10 cellular contexts compared by ENCODE assay signal in genomic region chr3:107238787-107239186, GRCh38.
"Had no signal": no experiment of that assay in that cellular context is flagged by ENCODE, and none has a peak within 500 bp of the region (broad histone marks: within the 10 kb centered on the region; RNA-seq: fewer than 3 reads in every experiment).

No MANE protein-coding gene starts in this region.

- DNase-seq: activated CD4-positive, alpha-beta T cell treated with anti-CD3 and anti-CD28 coated beads, Interleukin-2, amount 10 ng/mL, durations not matched to agents 7 days and 5 days; activated naive CD8-positive, alpha-beta T cell treated with anti-CD3 and anti-CD28 coated beads, Interleukin-2, amount 10 ng/mL, durations not matched to agents 7 days and 5 days; aorta; kidney; left ventricle myocardium inferior; right lobe of liver; stomach; tibial artery; uterus had no signal

- H3K27ac ChIP-seq: right lobe of liver, stomach, tibial artery had no signal

- H3K36me3 ChIP-seq: left ventricle myocardium inferior, right lobe of liver, stomach, tibial artery, uterus had no signal

- H3K4me3 ChIP-seq: right lobe of liver, stomach, tibial artery, uterus had no signal

- H3K27me3 ChIP-seq: right lobe of liver, stomach, tibial artery, uterus had no signal

- ATAC-seq: esophagus mucosa, right lobe of liver had no signal

- H3K9me3 ChIP-seq: left ventricle myocardium inferior, stomach, tibial artery, uterus had no signal

- H3K4me1 ChIP-seq: uterus had no signal
